ENCODE assay signal across 24 cellular contexts in the genomic region with DNA sequence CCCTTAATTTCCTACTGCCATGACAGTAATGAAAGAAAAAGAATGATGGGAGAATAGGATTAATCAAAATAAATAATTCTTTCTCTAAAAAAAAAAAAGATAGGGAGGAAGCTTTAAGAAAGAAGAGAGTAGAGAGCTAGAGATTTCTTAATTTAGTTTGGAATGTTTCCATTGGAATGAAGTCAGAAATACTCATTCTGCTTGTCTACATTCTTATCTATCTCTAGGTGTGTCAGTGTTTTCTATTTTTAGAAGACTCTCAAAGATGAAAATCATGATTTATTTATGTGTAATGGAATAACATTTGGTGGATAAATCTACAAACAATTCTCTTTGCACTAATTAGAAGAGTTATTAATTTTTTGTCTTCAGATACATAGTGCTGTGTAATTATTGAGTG. TPM values are rescaled to one million over a fixed set of nuclear protein-coding genes. Genes with fewer than 3 reads are reported as not detected.
DNase-seq lines count a peak whose midpoint lies in the region; ATAC-seq and TF ChIP-seq lines count a peak whose summit lies in the region.
"Had no signal": no experiment of that assay in that cellular context is flagged by ENCODE, and none has a peak within 500 bp of the region (broad histone marks: within the 10 kb centered on the region; RNA-seq: fewer than 3 reads in every experiment).

No MANE protein-coding gene starts in this region.

- TF ChIP-seq CTCF in fibroblast of pulmonary artery (IDR thresholded peaks at IDR 0.05; ENCODE audit: low read length, missing control alignments) (no peak), glutamatergic neuron (IDR thresholded peaks at IDR 0.05; ENCODE audit: partially characterized antibody, unreplicated experiment) (no peak), lower leg skin (IDR thresholded peaks at IDR 0.05) (no peak)

- no peak for ATAC-seq in naive thymus-derived CD4-positive, alpha-beta T cell
- ATAC-seq: activated CD8-positive, alpha-beta memory T cell treated with anti-CD3 and anti-CD28 coated beads, Interleukin-2, amount 10 ng/mL, durations not matched to agents 7 days and 5 days; HCT116; HepG2; left lung had no signal

- no peaks in the 10 kb centered on the region for H3K36me3 ChIP-seq in naive thymus-derived CD4-positive, alpha-beta T cell (ENCODE audit: control insufficient read depth in 2 of 3, insufficient read depth in 3 of 3, low read length in 3 of 3)
- H3K36me3 ChIP-seq: BLaER1, left lung, MG63, thyroid gland had no signal

- H3K4me3 Mint-ChIP-seq in glutamatergic neuron (ENCODE audit: unreplicated experiment) = no peak overlapping the region
- H3K4me3 Mint-ChIP-seq in naive thymus-derived CD4-positive, alpha-beta T cell = no peak overlapping the region
- H3K4me3 Mint-ChIP-seq: activated CD8-positive, alpha-beta memory T cell treated with anti-CD3 and anti-CD28 coated beads, Interleukin-2, amount 10 ng/mL, durations not matched to agents 7 days and 5 days; activated naive CD8-positive, alpha-beta T cell treated with anti-CD3 and anti-CD28 coated beads for 36 hours; brain; neural crest cell had no signal

- H3K4me1 Mint-ChIP-seq in glutamatergic neuron (ENCODE audit: low read depth, unreplicated experiment) = no peaks in the 10 kb centered on the region
- H3K4me1 Mint-ChIP-seq in naive thymus-derived CD4-positive, alpha-beta T cell = peaks cover 7 to 40% (median 22%) of the 10 kb centered on the region in 7 donors
- H3K4me1 Mint-ChIP-seq: neural crest cell had no signal

- TF ChIP-seq POLR2A in lower leg skin (IDR thresholded peaks at IDR 0.05) = no peak

- DNase-seq in HCEC 1CT (peak; percentile 40), amniotic epithelial cell (ENCODE audit: low read depth) (peak; percentile 52), fibroblast of pulmonary artery (ENCODE audit: low read depth) (peak; percentile 63), glutamatergic neuron (no peak), cerebellum (ENCODE audit: low spot score) (no peak), lower leg skin (ENCODE audit: low spot score in 2 of 2) (no peak)
- DNase-seq in naive thymus-derived CD4-positive, alpha-beta T cell = no peak
- DNase-seq: activated CD4-positive, alpha-beta T cell treated with anti-CD3 and anti-CD28 coated beads for 48 hours; activated CD8-positive, alpha-beta memory T cell treated with anti-CD3 and anti-CD28 coated beads, Interleukin-2, amount 10 ng/mL, durations not matched to agents 7 days and 5 days; activated naive CD8-positive, alpha-beta T cell treated with anti-CD3 and anti-CD28 coated beads for 36 hours; cortex of kidney; left lung; MG63; NCI-H1694; NCI-H774; small intestine; stimulated activated CD4-positive, alpha-beta T cell treated with anti-CD3 and anti-CD28 coated beads, Interleukin-2, amount 100 ng/mL, for 48 hours; stimulated activated naive CD4-positive, alpha-beta T cell treated with Interleukin-2 at 50 U/mL for 16 hours; thyroid gland had no signal

- CTCF ChIA-PET in naive thymus-derived CD4-positive, alpha-beta T cell (lab: Charles Lee) = interaction anchor here (0.9 kb wide), 1 partner anchor 172 kb away, joined by 3 read pairs; no protein-coding TSS in a partner anchor

- H3K4me3 ChIP-seq in fibroblast of pulmonary artery (replicated peaks; ENCODE audit: low read depth, low read length) (no peak overlapping the region), lower leg skin (ENCODE audit: low read depth, poor library complexity, severe bottlenecking) (no peak overlapping the region)
- H3K4me3 ChIP-seq in naive thymus-derived CD4-positive, alpha-beta T cell (ENCODE audit: low read length) = no peak overlapping the region
- H3K4me3 ChIP-seq: BLaER1, left lung, MG63, thyroid gland had no signal

- no peaks in the 10 kb centered on the region for H3K27me3 ChIP-seq in naive thymus-derived CD4-positive, alpha-beta T cell (ENCODE audit: control insufficient read depth in 2 of 2, insufficient read depth in 2 of 2, low read length in 2 of 2)
- H3K27me3 ChIP-seq: BLaER1, left lung, MG63, thyroid gland had no signal

- no peak overlapping the region for H3K27ac Mint-ChIP-seq in glutamatergic neuron (ENCODE audit: unreplicated experiment)
- no peak overlapping the region for H3K27ac Mint-ChIP-seq in naive thymus-derived CD4-positive, alpha-beta T cell
- H3K27ac Mint-ChIP-seq: activated CD8-positive, alpha-beta memory T cell treated with anti-CD3 and anti-CD28 coated beads, Interleukin-2, amount 10 ng/mL, durations not matched to agents 7 days and 5 days; activated naive CD8-positive, alpha-beta T cell treated with anti-CD3 and anti-CD28 coated beads for 36 hours; brain had no signal

- no peaks in the 10 kb centered on the region for H3K9me3 Mint-ChIP-seq in glutamatergic neuron (ENCODE audit: unreplicated experiment)
- no peaks in the 10 kb centered on the region for H3K9me3 Mint-ChIP-seq in naive thymus-derived CD4-positive, alpha-beta T cell
- H3K9me3 Mint-ChIP-seq: brain had no signal

- no peaks in the 10 kb centered on the region for H3K4me1 ChIP-seq in naive thymus-derived CD4-positive, alpha-beta T cell (ENCODE audit: control insufficient read depth in 2 of 2, insufficient read depth in 2 of 2, low read length in 2 of 2)

- intact Hi-C loops in lower leg skin (cut with DNase I; ENCODE audit: low total_unique reads) = no loop called here
- intact Hi-C loops in naive thymus-derived CD4-positive, alpha-beta T cell (cut with micrococcal nuclease) = loop anchor here in 1 of 2 donors (10.0 kb wide), 1 partner anchor 261 kb away; no protein-coding TSS in a partner anchor

- POLR2A ChIA-PET in naive thymus-derived CD4-positive, alpha-beta T cell (lab: Charles Lee) = no interaction called here

- H3K36me3 Mint-ChIP-seq in glutamatergic neuron (ENCODE audit: unreplicated experiment) = no peaks in the 10 kb centered on the region
- peaks cover 0 to 2% (median 0%) of the 10 kb centered on the region in 5 donors for H3K36me3 Mint-ChIP-seq in naive thymus-derived CD4-positive, alpha-beta T cell
- H3K36me3 Mint-ChIP-seq: brain had no signal

- no peaks in the 10 kb centered on the region for H3K27me3 Mint-ChIP-seq in glutamatergic neuron (ENCODE audit: unreplicated experiment)
- no peaks in the 10 kb centered on the region for H3K27me3 Mint-ChIP-seq in naive thymus-derived CD4-positive, alpha-beta T cell
- H3K27me3 Mint-ChIP-seq: activated CD8-positive, alpha-beta memory T cell treated with anti-CD3 and anti-CD28 coated beads, Interleukin-2, amount 10 ng/mL, durations not matched to agents 7 days and 5 days; activated naive CD8-positive, alpha-beta T cell treated with anti-CD3 and anti-CD28 coated beads for 36 hours had no signal

- H3K9me3 ChIP-seq in naive thymus-derived CD4-positive, alpha-beta T cell (ENCODE audit: control insufficient read depth in 2 of 3, low read length in 3 of 3) = no peaks in the 10 kb centered on the region
- H3K9me3 ChIP-seq: BLaER1, left lung, MG63, thyroid gland had no signal

- no peak overlapping the region for H3K27ac ChIP-seq in naive thymus-derived CD4-positive, alpha-beta T cell (ENCODE audit: low read depth, low read length)
- H3K27ac ChIP-seq: BLaER1, left lung, thyroid gland had no signal

RNA-seq across cellular contexts. Expression of a gene that starts 38.0 kb away (rescaled TPM):
- 37.1 TPM for total RNA-seq in glutamatergic neuron (ENCODE audit: unreplicated experiment)
- total RNA-seq in cerebellum = 26.4 TPM
- total RNA-seq in lower leg skin = 10 to 100 TPM; 23.2 to 41.5 (median 32.6) TPM
- 10 to 100 TPM; 29.2 to 86.1 (median 38.2) TPM for total RNA-seq in naive thymus-derived CD4-positive, alpha-beta T cell
- polyA plus RNA-seq in naive thymus-derived CD4-positive, alpha-beta T cell = 10 to 100 TPM; 13.2 to 16.6 TPM

Comparison
In these comparisons a context has a peak if more than half of its experiments do, and no peak if none do; other contexts are left out.
1. DNase-seq: peak in HCEC 1CT (single experiment), amniotic epithelial cell (single experiment) and fibroblast of pulmonary artery (single experiment); none in glutamatergic neuron (single experiment), cerebellum (single experiment), lower leg skin (0 of 2) and naive thymus-derived CD4-positive, alpha-beta T cell (0 of 9).